8 cellular contexts compared by ENCODE assay signal in genomic region chr5:77492653-77493000, GRCh38. TPM values are rescaled to one million over a fixed set of nuclear protein-coding genes. Genes with fewer than 3 reads are reported as not detected.
DNase-seq lines count a peak whose midpoint lies in the region; ATAC-seq and TF ChIP-seq lines count a peak whose summit lies in the region.

No MANE protein-coding gene starts in this region.

- H3K4me3 ChIP-seq in fibroblast of the aortic adventitia (ENCODE audit: low read depth, low read length): peak overlapping the region; percentile 57

- H3K9me3 Mint-ChIP-seq in stimulated activated effector memory CD8-positive, alpha-beta T cell treated with anti-CD3 and anti-CD28 coated beads, Interleukin-12 subunit alpha, Interleukin-12 subunit beta, amount 100 ng/mL, for 72 hours: no peaks in the 10 kb centered on the region

- H3K4me1 Mint-ChIP-seq in stimulated activated effector memory CD8-positive, alpha-beta T cell treated with anti-CD3 and anti-CD28 coated beads, Interleukin-12 subunit alpha, Interleukin-12 subunit beta, amount 100 ng/mL, for 72 hours: peaks cover 7% of the 10 kb centered on the region

- peaks cover 4% of the 10 kb centered on the region for H3K36me3 Mint-ChIP-seq in stimulated activated effector memory CD8-positive, alpha-beta T cell treated with anti-CD3 and anti-CD28 coated beads, Interleukin-12 subunit alpha, Interleukin-12 subunit beta, amount 100 ng/mL, for 72 hours

- DNase-seq in RWPE1 (ENCODE audit: low spot score): no peak
- DNase-seq in fibroblast of the aortic adventitia (ENCODE audit: low read depth): no peak
- DNase-seq in stimulated activated effector memory CD8-positive, alpha-beta T cell treated with anti-CD3 and anti-CD28 coated beads, Interleukin-12 subunit alpha, Interleukin-12 subunit beta, amount 100 ng/mL, for 72 hours (ENCODE audit: low spot score in 2 of 2): no peak
- DNase-seq in NCI-H1105 treated with DMSO at 0.1 percent for 48 hours (lab: John Stamatoyannopoulos, UW): no peak
- DNase-seq in DMS114 treated with DMSO at 0.1 percent for 48 hours (lab: John Stamatoyannopoulos, UW; ENCODE audit: unreplicated experiment): no peak
- DNase-seq in activated CD8-positive, alpha-beta memory T cell treated with anti-CD3 and anti-CD28 coated beads, Interleukin-2, amount 50 U/mL, for 4 hours: no peak

- peak overlapping the region; percentile 76 for H3K4me3 Mint-ChIP-seq in stimulated activated effector memory CD8-positive, alpha-beta T cell treated with anti-CD3 and anti-CD28 coated beads, Interleukin-12 subunit alpha, Interleukin-12 subunit beta, amount 100 ng/mL, for 72 hours

- ATAC-seq in GM21526 (IDR thresholded peaks at IDR 0.05; ENCODE audit: low FRiP score, unreplicated experiment): peak; percentile 2
- peak; percentile 31 for ATAC-seq in stimulated activated effector memory CD8-positive, alpha-beta T cell treated with anti-CD3 and anti-CD28 coated beads, Interleukin-12 subunit alpha, Interleukin-12 subunit beta, amount 100 ng/mL, for 72 hours

- TF ChIP-seq CTCF in 22Rv1 (IDR thresholded peaks at IDR 0.05) (peak; percentile 71), RWPE1 (conservative IDR thresholded peaks at IDR 0.05; ENCODE audit: low read depth) (peak; percentile 44), fibroblast of the aortic adventitia (IDR thresholded peaks at IDR 0.05; ENCODE audit: insufficient read depth, low read length) (no peak)

- CTCF ChIA-PET in RWPE1 (lab: Yijun Ruan, JAX): interaction anchor here (0.6 to 1.5 kb wide), 11 partner anchors 8 to 617 kb away, joined by 3 to 12 read pairs (median 5); partner anchors contain the start of gene ZBED3

- POLR2A ChIA-PET in RWPE1 (lab: Yijun Ruan, JAX; ENCODE audit: low non-redundant PET): interaction anchor here (0.6 kb wide), 1 partner anchor 385 kb away, joined by 4 read pairs; no protein-coding TSS in a partner anchor

- peak overlapping the region; percentile 82 for H3K27ac Mint-ChIP-seq in stimulated activated effector memory CD8-positive, alpha-beta T cell treated with anti-CD3 and anti-CD28 coated beads, Interleukin-12 subunit alpha, Interleukin-12 subunit beta, amount 100 ng/mL, for 72 hours

- H3K27ac ChIP-seq in 22Rv1 (peak overlapping the region; percentile 71), RWPE1 (peak overlapping the region; percentile 98)

RNA-seq across cellular contexts. Expression of gene WDR41, which starts 0.5 kb away (rescaled TPM):
- total RNA-seq in fibroblast of the aortic adventitia (ENCODE audit: low replicate concordance): 81.3 and 380 TPM in 2 replicates
